Comparison of ENCODE assay signal across 9 cellular contexts in genomic region chr7:101521430-101521925, GRCh38.
"Had no signal": no experiment of that assay in that cellular context is flagged by ENCODE, and none has a peak within 500 bp of the region (broad histone marks: within the 10 kb centered on the region; RNA-seq: fewer than 3 reads in every experiment).

No MANE protein-coding gene starts in this region.

- FAIRE-seq: H1, H54, HTR-8/SVneo had no signal

- ATAC-seq: GM23338 had no signal

- H3K36me3 Mint-ChIP-seq: IgD-negative memory B cell had no signal

- H3K27ac Mint-ChIP-seq: GM23338, H9 had no signal

- H3K4me2 ChIP-seq: GM23338, KMS-11 had no signal

- H3K9ac ChIP-seq: KMS-11 had no signal

- H3K27ac ChIP-seq: KMS-11 had no signal

- H3K4me3 ChIP-seq: GM23338 had no signal

- H2AFZ ChIP-seq: GM23338 had no signal

- H3K9me3 Mint-ChIP-seq: GM23338, H9 had no signal

- H3K4me3 Mint-ChIP-seq: GM23338, H9, IgD-negative memory B cell had no signal

- DNase-seq: H9, HCEC 1CT, KBM-7 had no signal
